ENCODE assay signal across 8 cellular contexts in the genomic region with DNA sequence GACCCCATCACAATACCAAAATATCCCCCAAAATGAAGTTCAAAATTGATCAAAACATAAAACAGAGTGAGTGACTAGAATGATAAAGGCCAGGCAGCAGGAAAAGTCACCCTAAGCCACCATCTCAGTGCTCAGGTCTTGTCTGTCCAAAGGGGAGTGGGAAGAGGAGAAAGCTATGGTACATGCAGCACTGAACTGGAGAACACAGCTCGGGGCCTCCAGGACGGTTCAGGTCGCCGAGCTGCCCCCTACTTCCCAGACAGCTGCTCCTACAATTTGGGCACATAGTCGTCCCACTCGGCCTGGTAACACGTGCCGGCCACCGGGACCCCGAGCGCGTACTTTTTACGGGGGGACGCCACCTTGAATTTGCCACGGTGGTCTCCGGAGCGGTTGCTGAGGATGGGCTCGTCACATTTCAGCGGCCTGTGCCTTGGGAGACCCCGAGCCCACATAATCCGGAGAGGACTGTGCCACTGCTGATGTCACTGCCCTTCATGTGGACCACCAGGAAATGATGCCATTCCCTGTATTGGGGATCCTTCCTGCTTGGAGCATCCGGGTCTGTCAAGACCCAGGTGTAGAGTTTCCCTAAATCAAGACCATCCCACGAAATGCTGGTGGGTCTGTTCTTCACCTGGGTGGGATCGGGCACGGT. TPM values are rescaled to one million over a fixed set of nuclear protein-coding genes. Genes with fewer than 3 reads are reported as not detected.
DNase-seq lines count a peak whose midpoint lies in the region; ATAC-seq and TF ChIP-seq lines count a peak whose summit lies in the region.

No MANE protein-coding gene starts in this region.

- no peaks in the 10 kb centered on the region for H3K4me1 Mint-ChIP-seq in glutamatergic neuron (ENCODE audit: low read depth, unreplicated experiment)
- peaks cover 18% of the 10 kb centered on the region for H3K4me1 Mint-ChIP-seq in stimulated activated memory B cell treated with anti-CD40 and anti-IgM and Interleukin-4, amounts not matched to agents 10 μg/mL and 1 μg/mL and 100 μg/mL, for 72 hours

- no peaks in the 10 kb centered on the region for H3K9me3 Mint-ChIP-seq in glutamatergic neuron (ENCODE audit: unreplicated experiment)
- H3K9me3 Mint-ChIP-seq in stimulated activated memory B cell treated with anti-CD40 and anti-IgM and Interleukin-4, amounts not matched to agents 10 μg/mL and 1 μg/mL and 100 μg/mL, for 72 hours: no peaks in the 10 kb centered on the region

- DNase-seq in DMS53 (lab: John Stamatoyannopoulos, UW): peak; percentile 8
- no peak for DNase-seq in DMS53 treated with DMSO at 0.1 percent for 48 hours (lab: John Stamatoyannopoulos, UW; ENCODE audit: unreplicated experiment)
- no peak for DNase-seq in glutamatergic neuron
- DNase-seq in cerebellum (ENCODE audit: low spot score): no peak

- H3K4me3 Mint-ChIP-seq in glutamatergic neuron (ENCODE audit: unreplicated experiment): no peak overlapping the region
- H3K4me3 Mint-ChIP-seq in stimulated activated memory B cell treated with anti-CD40 and anti-IgM and Interleukin-4, amounts not matched to agents 10 μg/mL and 1 μg/mL and 100 μg/mL, for 72 hours: peak overlapping the region; percentile 74

- H3K27me3 Mint-ChIP-seq in glutamatergic neuron (ENCODE audit: unreplicated experiment): peaks cover 2% of the 10 kb centered on the region
- peaks cover 9% of the 10 kb centered on the region for H3K27me3 Mint-ChIP-seq in stimulated activated memory B cell treated with anti-CD40 and anti-IgM and Interleukin-4, amounts not matched to agents 10 μg/mL and 1 μg/mL and 100 μg/mL, for 72 hours

- peak overlapping the region; percentile 38 for H3K27ac Mint-ChIP-seq in glutamatergic neuron (ENCODE audit: unreplicated experiment)
- no peak overlapping the region for H3K27ac Mint-ChIP-seq in stimulated activated memory B cell treated with anti-CD40 and anti-IgM and Interleukin-4, amounts not matched to agents 10 μg/mL and 1 μg/mL and 100 μg/mL, for 72 hours

- peak; percentile 12 for ATAC-seq in stimulated activated memory B cell treated with anti-CD40 and anti-IgM and Interleukin-4, amounts not matched to agents 10 μg/mL and 1 μg/mL and 100 μg/mL, for 72 hours
- ATAC-seq in HG02973 (IDR thresholded peaks at IDR 0.05; ENCODE audit: unreplicated experiment) (no peak), HG02571 (IDR thresholded peaks at IDR 0.05; ENCODE audit: unreplicated experiment) (no peak)

- TF ChIP-seq CTCF in WI38 (IDR thresholded peaks at IDR 0.05; ENCODE audit: low read depth, low read length): no peak
- TF ChIP-seq CTCF in glutamatergic neuron (IDR thresholded peaks at IDR 0.05; ENCODE audit: partially characterized antibody, unreplicated experiment): no peak

- peak overlapping the region; percentile 54 for H3K4me3 ChIP-seq in WI38 (ENCODE audit: low read depth, low read length)

- H3K36me3 Mint-ChIP-seq in glutamatergic neuron (ENCODE audit: unreplicated experiment): no peaks in the 10 kb centered on the region
- H3K36me3 Mint-ChIP-seq in stimulated activated memory B cell treated with anti-CD40 and anti-IgM and Interleukin-4, amounts not matched to agents 10 μg/mL and 1 μg/mL and 100 μg/mL, for 72 hours: no peaks in the 10 kb centered on the region

RNA-seq across cellular contexts. Expression of gene AK7, which starts 31.6 kb away (rescaled TPM):
- total RNA-seq in glutamatergic neuron (ENCODE audit: unreplicated experiment) (1.8 TPM), cerebellum (2.4 TPM)
